23 cellular contexts compared by ENCODE assay signal in genomic region chr13:96527497-96527896, GRCh38.
"Had no signal": no experiment of that assay in that cellular context is flagged by ENCODE, and none has a peak within 500 bp of the region (broad histone marks: within the 10 kb centered on the region; RNA-seq: fewer than 3 reads in every experiment).

No MANE protein-coding gene starts in this region.

- H3K27ac Mint-ChIP-seq: activated B cell treated with CpG ODN at 0.5 μM for 24 hours; activated CD4-positive, alpha-beta T cell treated with anti-CD3 and anti-CD28 coated beads for 36 hours; activated CD8-positive, alpha-beta memory T cell treated with anti-CD3 and anti-CD28 coated beads, Interleukin-2, amount 10 ng/mL, durations not matched to agents 7 days and 5 days; activated CD8-positive, alpha-beta T cell treated with anti-CD3 and anti-CD28 coated beads, Interleukin-2, amount 10 ng/mL, durations not matched to agents 7 days and 5 days; activated naive CD4-positive, alpha-beta T cell treated with anti-CD3 and anti-CD28 coated beads, Interleukin-2, amount 50 U/mL, for 24 hours; activated naive CD8-positive, alpha-beta T cell treated with anti-CD3 and anti-CD28 coated beads, Interleukin-2, amount 50 U/mL, for 24 hours; activated T-helper 2 cell treated with anti-CD3 and anti-CD28 coated beads, Interferon-gamma antibody, Interleukin-2, Interleukin-4, amounts not matched to agents 10 μg/mL and 5 μg/mL and 100 μg/mL, durations not matched to agents 14 hours and 24 hours and 36 hours; dendritic cell treated with granulocyte-macrophage colony-stimulating factor and Interleukin-4, amounts not matched to agents 40 ng/mL and 50 ng/mL, for 4 days; natural killer cell treated with Interleukin-12 subunit alpha and Interleukin-12 subunit beta and Interleukin-15 and Interleukin-18, amount 100 ng/mL, for 72 hours had no signal

- H3K4me3 ChIP-seq: gastroesophageal sphincter, lower lobe of right lung, mucosa of descending colon, right atrium auricular region, tibial nerve had no signal

- DNase-seq: activated B cell treated with CpG ODN at 0.5 μM for 24 hours; activated CD4-positive, alpha-beta T cell treated with anti-CD3 and anti-CD28 coated beads for 36 hours; activated CD8-positive, alpha-beta memory T cell treated with anti-CD3 and anti-CD28 coated beads, Interleukin-2, amount 10 ng/mL, durations not matched to agents 7 days and 5 days; activated CD8-positive, alpha-beta T cell treated with anti-CD3 and anti-CD28 coated beads, Interleukin-2, amount 10 ng/mL, durations not matched to agents 7 days and 5 days; activated naive CD8-positive, alpha-beta T cell treated with anti-CD3 and anti-CD28 coated beads, Interleukin-2, amount 50 U/mL, for 24 hours; activated T-cell treated with anti-CD3 and anti-CD28 coated beads, Interleukin-2, amount 50 U/mL, for 48 hours; amygdala; caudate nucleus; head of caudate nucleus; hippocampal formation; kidney glomerular epithelial cell; lower lobe of right lung; mucosa of descending colon; stimulated activated naive CD4-positive, alpha-beta T cell treated with Interleukin-2 at 50 U/mL for 16 hours; T-helper 2 cell had no signal

- H3K4me3 Mint-ChIP-seq: activated B cell treated with CpG ODN at 0.5 μM for 24 hours; activated CD4-positive, alpha-beta T cell treated with anti-CD3 and anti-CD28 coated beads for 36 hours; activated CD8-positive, alpha-beta memory T cell treated with anti-CD3 and anti-CD28 coated beads, Interleukin-2, amount 10 ng/mL, durations not matched to agents 7 days and 5 days; activated CD8-positive, alpha-beta T cell treated with anti-CD3 and anti-CD28 coated beads, Interleukin-2, amount 10 ng/mL, durations not matched to agents 7 days and 5 days; activated naive CD4-positive, alpha-beta T cell treated with anti-CD3 and anti-CD28 coated beads, Interleukin-2, amount 50 U/mL, for 24 hours; activated naive CD8-positive, alpha-beta T cell treated with anti-CD3 and anti-CD28 coated beads, Interleukin-2, amount 50 U/mL, for 24 hours; dendritic cell treated with granulocyte-macrophage colony-stimulating factor and Interleukin-4, amounts not matched to agents 40 ng/mL and 50 ng/mL, for 4 days; natural killer cell treated with Interleukin-12 subunit alpha and Interleukin-12 subunit beta and Interleukin-15 and Interleukin-18, amount 100 ng/mL, for 72 hours had no signal

- H3K36me3 ChIP-seq: gastroesophageal sphincter, lower lobe of right lung, right atrium auricular region, tibial nerve had no signal

- H3K27me3 ChIP-seq: gastroesophageal sphincter, right atrium auricular region, tibial nerve had no signal

- H3K27me3 Mint-ChIP-seq: activated B cell treated with CpG ODN at 0.5 μM for 24 hours; activated CD4-positive, alpha-beta T cell treated with anti-CD3 and anti-CD28 coated beads for 36 hours; activated CD8-positive, alpha-beta memory T cell treated with anti-CD3 and anti-CD28 coated beads, Interleukin-2, amount 10 ng/mL, durations not matched to agents 7 days and 5 days; activated naive CD4-positive, alpha-beta T cell treated with anti-CD3 and anti-CD28 coated beads, Interleukin-2, amount 50 U/mL, for 24 hours; activated naive CD8-positive, alpha-beta T cell treated with anti-CD3 and anti-CD28 coated beads, Interleukin-2, amount 50 U/mL, for 24 hours; dendritic cell treated with granulocyte-macrophage colony-stimulating factor and Interleukin-4, amounts not matched to agents 40 ng/mL and 50 ng/mL, for 4 days; natural killer cell treated with Interleukin-12 subunit alpha and Interleukin-12 subunit beta and Interleukin-15 and Interleukin-18, amount 100 ng/mL, for 72 hours had no signal

- H3K9me3 ChIP-seq: gastroesophageal sphincter, lower lobe of right lung, mucosa of descending colon, right atrium auricular region, tibial nerve had no signal

- H3K27ac ChIP-seq: gastroesophageal sphincter, lower lobe of right lung, right atrium auricular region, tibial nerve had no signal

- H3K4me1 Mint-ChIP-seq: activated B cell treated with CpG ODN at 0.5 μM for 24 hours; activated CD4-positive, alpha-beta T cell treated with anti-CD3 and anti-CD28 coated beads for 36 hours; activated CD8-positive, alpha-beta memory T cell treated with anti-CD3 and anti-CD28 coated beads, Interleukin-2, amount 10 ng/mL, durations not matched to agents 7 days and 5 days; activated naive CD4-positive, alpha-beta T cell treated with anti-CD3 and anti-CD28 coated beads, Interleukin-2, amount 50 U/mL, for 24 hours; activated naive CD8-positive, alpha-beta T cell treated with anti-CD3 and anti-CD28 coated beads, Interleukin-2, amount 50 U/mL, for 24 hours had no signal

- ATAC-seq: activated CD4-positive, alpha-beta T cell treated with anti-CD3 and anti-CD28 coated beads for 36 hours; activated CD8-positive, alpha-beta memory T cell treated with anti-CD3 and anti-CD28 coated beads, Interleukin-2, amount 10 ng/mL, durations not matched to agents 7 days and 5 days; activated CD8-positive, alpha-beta T cell treated with anti-CD3 and anti-CD28 coated beads, Interleukin-2, amount 10 ng/mL, durations not matched to agents 7 days and 5 days; activated naive CD8-positive, alpha-beta T cell treated with anti-CD3 and anti-CD28 coated beads, Interleukin-2, amount 50 U/mL, for 24 hours; gastroesophageal sphincter; left lobe of liver; lower lobe of right lung; mucosa of descending colon; natural killer cell treated with Interleukin-12 subunit alpha and Interleukin-12 subunit beta and Interleukin-15 and Interleukin-18, amount 100 ng/mL, for 72 hours had no signal

- H3K36me3 Mint-ChIP-seq: activated CD8-positive, alpha-beta memory T cell treated with anti-CD3 and anti-CD28 coated beads, Interleukin-2, amount 10 ng/mL, durations not matched to agents 7 days and 5 days; activated naive CD4-positive, alpha-beta T cell treated with anti-CD3 and anti-CD28 coated beads, Interleukin-2, amount 50 U/mL, for 24 hours; natural killer cell treated with Interleukin-12 subunit alpha and Interleukin-12 subunit beta and Interleukin-15 and Interleukin-18, amount 100 ng/mL, for 72 hours had no signal

- H3K9me3 Mint-ChIP-seq: activated naive CD4-positive, alpha-beta T cell treated with anti-CD3 and anti-CD28 coated beads, Interleukin-2, amount 50 U/mL, for 24 hours; activated naive CD8-positive, alpha-beta T cell treated with anti-CD3 and anti-CD28 coated beads, Interleukin-2, amount 50 U/mL, for 24 hours had no signal

- H3K4me1 ChIP-seq: gastroesophageal sphincter, lower lobe of right lung, right atrium auricular region, tibial nerve had no signal
